Comparison of ENCODE assay signal across 8 cellular contexts in genomic region chr3:40504636-40505430, GRCh38. TPM values are rescaled to one million over a fixed set of nuclear protein-coding genes. Genes with fewer than 3 reads are reported as not detected.
DNase-seq lines count a peak whose midpoint lies in the region; ATAC-seq lines count a peak whose summit lies in the region.

No MANE protein-coding gene starts in this region.

- peak overlapping the region; percentile 89 for H3K4me3 Mint-ChIP-seq in T-helper 1 cell treated with Interleukin-12 subunit alpha and Interleukin-12 subunit beta and Interleukin-4 antibody, amounts not matched to agents 30 μg/mL and 1 μg/mL, for 36 hours
- H3K4me3 Mint-ChIP-seq in activated CD4-positive, alpha-beta memory T cell treated with anti-CD3 and anti-CD28 coated beads, Interleukin-2, amount 10 ng/mL, durations not matched to agents 7 days and 5 days, result peak overlapping the region; percentile 94
- H3K4me3 Mint-ChIP-seq in stimulated activated memory B cell treated with anti-CD40 and anti-IgM and Interleukin-4, amounts not matched to agents 10 μg/mL and 1 μg/mL and 100 μg/mL, for 72 hours, result peak overlapping the region; percentile 89

- no peaks in the 10 kb centered on the region for H3K9me3 Mint-ChIP-seq in T-helper 1 cell treated with Interleukin-12 subunit alpha and Interleukin-12 subunit beta and Interleukin-4 antibody, amounts not matched to agents 30 μg/mL and 1 μg/mL, for 36 hours
- no peaks in the 10 kb centered on the region for H3K9me3 Mint-ChIP-seq in activated CD4-positive, alpha-beta memory T cell treated with anti-CD3 and anti-CD28 coated beads, Interleukin-2, amount 10 ng/mL, durations not matched to agents 7 days and 5 days
- no peaks in the 10 kb centered on the region for H3K9me3 Mint-ChIP-seq in stimulated activated memory B cell treated with anti-CD40 and anti-IgM and Interleukin-4, amounts not matched to agents 10 μg/mL and 1 μg/mL and 100 μg/mL, for 72 hours

- H3K27ac Mint-ChIP-seq in T-helper 1 cell treated with Interleukin-12 subunit alpha and Interleukin-12 subunit beta and Interleukin-4 antibody, amounts not matched to agents 30 μg/mL and 1 μg/mL, for 36 hours, result no peak overlapping the region
- H3K27ac Mint-ChIP-seq in activated CD4-positive, alpha-beta memory T cell treated with anti-CD3 and anti-CD28 coated beads, Interleukin-2, amount 10 ng/mL, durations not matched to agents 7 days and 5 days, result no peak overlapping the region
- peak overlapping the region; percentile 90 for H3K27ac Mint-ChIP-seq in stimulated activated memory B cell treated with anti-CD40 and anti-IgM and Interleukin-4, amounts not matched to agents 10 μg/mL and 1 μg/mL and 100 μg/mL, for 72 hours

- no peak for ATAC-seq in stimulated activated memory B cell treated with anti-CD40 and anti-IgM and Interleukin-4, amounts not matched to agents 10 μg/mL and 1 μg/mL and 100 μg/mL, for 72 hours

- POLR2A ChIA-PET in activated CD4-positive, alpha-beta memory T cell treated with anti-CD3 and anti-CD28 coated beads, Interleukin-2, amount 10 ng/mL, durations not matched to agents 7 days and 5 days (lab: Charles Lee), result interaction anchor here (0.7 to 3.6 kb wide), 6 partner anchors 20 to 52 kb away, joined by 3 to 19 read pairs (median 9); partner anchors contain the start of genes RPL14, ZNF619 and ZNF621

- CTCF ChIA-PET in activated CD4-positive, alpha-beta memory T cell treated with anti-CD3 and anti-CD28 coated beads, Interleukin-2, amount 10 ng/mL, durations not matched to agents 7 days and 5 days (lab: Charles Lee), result interaction anchor here (1.5 to 3.6 kb wide), 3 partner anchors 20 to 28 kb away, joined by 4 to 24 read pairs (median 4); partner anchors contain the start of genes ZNF619 and ZNF621

- peaks cover 21% of the 10 kb centered on the region for H3K27me3 Mint-ChIP-seq in T-helper 1 cell treated with Interleukin-12 subunit alpha and Interleukin-12 subunit beta and Interleukin-4 antibody, amounts not matched to agents 30 μg/mL and 1 μg/mL, for 36 hours (ENCODE audit: low read depth)
- peaks cover 3% of the 10 kb centered on the region for H3K27me3 Mint-ChIP-seq in activated CD4-positive, alpha-beta memory T cell treated with anti-CD3 and anti-CD28 coated beads, Interleukin-2, amount 10 ng/mL, durations not matched to agents 7 days and 5 days
- no peaks in the 10 kb centered on the region for H3K27me3 Mint-ChIP-seq in stimulated activated memory B cell treated with anti-CD40 and anti-IgM and Interleukin-4, amounts not matched to agents 10 μg/mL and 1 μg/mL and 100 μg/mL, for 72 hours

- H3K4me1 Mint-ChIP-seq in T-helper 1 cell treated with Interleukin-12 subunit alpha and Interleukin-12 subunit beta and Interleukin-4 antibody, amounts not matched to agents 30 μg/mL and 1 μg/mL, for 36 hours (ENCODE audit: low read depth), result peaks cover 20% of the 10 kb centered on the region
- peaks cover 34% of the 10 kb centered on the region for H3K4me1 Mint-ChIP-seq in activated CD4-positive, alpha-beta memory T cell treated with anti-CD3 and anti-CD28 coated beads, Interleukin-2, amount 10 ng/mL, durations not matched to agents 7 days and 5 days
- peaks cover 27% of the 10 kb centered on the region for H3K4me1 Mint-ChIP-seq in stimulated activated memory B cell treated with anti-CD40 and anti-IgM and Interleukin-4, amounts not matched to agents 10 μg/mL and 1 μg/mL and 100 μg/mL, for 72 hours

- H3K36me3 Mint-ChIP-seq in T-helper 1 cell treated with Interleukin-12 subunit alpha and Interleukin-12 subunit beta and Interleukin-4 antibody, amounts not matched to agents 30 μg/mL and 1 μg/mL, for 36 hours (ENCODE audit: low read depth), result peaks cover 13% of the 10 kb centered on the region
- peaks cover 17% of the 10 kb centered on the region for H3K36me3 Mint-ChIP-seq in activated CD4-positive, alpha-beta memory T cell treated with anti-CD3 and anti-CD28 coated beads, Interleukin-2, amount 10 ng/mL, durations not matched to agents 7 days and 5 days (ENCODE audit: low read depth)
- H3K36me3 Mint-ChIP-seq in stimulated activated memory B cell treated with anti-CD40 and anti-IgM and Interleukin-4, amounts not matched to agents 10 μg/mL and 1 μg/mL and 100 μg/mL, for 72 hours, result peaks cover 14% of the 10 kb centered on the region

- DNase-seq in T-helper 1 cell (no peak), hepatic stellate cell (ENCODE audit: low spot score) (peak; percentile 75), NCI-H1092 (lab: John Stamatoyannopoulos, UW) (no peak), retina (no peak)
- no peak for DNase-seq in activated CD4-positive, alpha-beta memory T cell treated with anti-CD3 and anti-CD28 coated beads, Interleukin-2, amount 10 ng/mL, durations not matched to agents 7 days and 5 days
- no peak for DNase-seq in stimulated activated CD4-positive, alpha-beta T cell treated with anti-CD3 and anti-CD28 coated beads, Interleukin-2, amount 100 ng/mL, for 48 hours

RNA-seq across cellular contexts. Expression of gene ZNF620, which starts 1.0 kb away (rescaled TPM):
- total RNA-seq in activated CD4-positive, alpha-beta memory T cell treated with anti-CD3 and anti-CD28 coated beads, Interleukin-2, amount 10 ng/mL, durations not matched to agents 7 days and 5 days, result 1 to 10 TPM; 6.1 to 6.3 TPM

RNA-seq across cellular contexts. Expression of gene ZNF621, which starts 19.9 kb away (rescaled TPM):
- 10 to 100 TPM; 24.9 to 25.7 TPM for total RNA-seq in activated CD4-positive, alpha-beta memory T cell treated with anti-CD3 and anti-CD28 coated beads, Interleukin-2, amount 10 ng/mL, durations not matched to agents 7 days and 5 days

RNA-seq across cellular contexts. Expression of gene ZNF619, which starts 27.9 kb away (rescaled TPM):
- 10 to 100 TPM; 10.5 to 10.6 TPM for total RNA-seq in activated CD4-positive, alpha-beta memory T cell treated with anti-CD3 and anti-CD28 coated beads, Interleukin-2, amount 10 ng/mL, durations not matched to agents 7 days and 5 days

RNA-seq across cellular contexts. Expression of gene RPL14, which starts 47.7 kb away (rescaled TPM):
- total RNA-seq in activated CD4-positive, alpha-beta memory T cell treated with anti-CD3 and anti-CD28 coated beads, Interleukin-2, amount 10 ng/mL, durations not matched to agents 7 days and 5 days, result 1,000 to 10,000 TPM; 1,898 to 2,001 TPM
